ENCODE assay signal across 10 cellular contexts in genomic region chr7:77439572-77439971, GRCh38. TPM values are rescaled to one million over a fixed set of nuclear protein-coding genes. Genes with fewer than 3 reads are reported as not detected.
A peak's percentile ranks its signal among the peaks of the same experiment; 100 is the strongest.
DNase-seq lines count a peak whose midpoint lies in the region; ATAC-seq, FAIRE-seq and TF ChIP-seq lines count a peak whose summit lies in the region.
"Had no signal": no experiment of that assay in that cellular context is flagged by ENCODE, and none has a peak within 500 bp of the region (broad histone marks: within the 10 kb centered on the region; RNA-seq: fewer than 3 reads in every experiment).

No MANE protein-coding gene starts in this region.

- H3K4me1 ChIP-seq in A549: peaks cover 48% of the 10 kb centered on the region
- H3K4me1 ChIP-seq in CD8-positive, alpha-beta memory T cell (ENCODE audit: insufficient read depth, low read length): no peaks in the 10 kb centered on the region

- no peak for TF ChIP-seq EP300 in A549 (IDR thresholded peaks at IDR 0.05)

- H3K4me2 ChIP-seq in A549: peak overlapping the region; percentile 61
- H3K4me2 ChIP-seq: KMS-11 had no signal

- no peak for FAIRE-seq in A549 (lab: Jason Lieb, UNC)

- no peaks in the 10 kb centered on the region for H3K9me3 ChIP-seq in A549
- no peaks in the 10 kb centered on the region for H3K9me3 ChIP-seq in CD8-positive, alpha-beta memory T cell (ENCODE audit: low read length)

- H3K27me3 Mint-ChIP-seq in CD8-positive, alpha-beta memory T cell: peaks cover 0 to 5% of the 10 kb centered on the region in 2 donors

- no peaks in the 10 kb centered on the region for H3K36me3 Mint-ChIP-seq in CD8-positive, alpha-beta memory T cell

- TF ChIP-seq RAD21 in A549 (conservative IDR thresholded peaks at IDR 0.05 in 1 of 2, IDR thresholded peaks at IDR 0.05 in 1 of 2): peak; percentile 92 to 95

- CTCF ChIA-PET in A549 (lab: Yijun Ruan, JAX): interaction anchor here (0.5 to 2.2 kb wide), 49 partner anchors 8 to 326 kb away, joined by 3 to 20 read pairs (median 4); no protein-coding TSS in a partner anchor
- CTCF ChIA-PET in CD8-positive, alpha-beta memory T cell (lab: Charles Lee): no interaction called here

- H3K27ac Mint-ChIP-seq in CD8-positive, alpha-beta memory T cell: no peak overlapping the region

- 26% methylated on average over 5 of the region's 5 CpGs for WGBS in A549 (ENCODE audit: missing lambda C conversion rate)

- TF ChIP-seq CTCF in A549 (IDR thresholded peaks at IDR 0.05): peak; percentile 82

- POLR2A ChIA-PET in A549 (lab: Yijun Ruan, JAX): interaction anchor here (0.7 to 1.5 kb wide), 4 partner anchors 13 to 100 kb away, joined by 3 to 5 read pairs (median 4); partner anchors contain the start of genes GSAP and PTPN12
- POLR2A ChIA-PET in CD8-positive, alpha-beta memory T cell (lab: Charles Lee): no interaction called here

- H3K27ac ChIP-seq in A549: peak overlapping the region; percentile 72 to 84
- no peak overlapping the region for H3K27ac ChIP-seq in CD8-positive, alpha-beta memory T cell (ENCODE audit: low read depth, low read length)
- H3K27ac ChIP-seq: KMS-11 had no signal

- H3K4me1 Mint-ChIP-seq in CD8-positive, alpha-beta memory T cell: peaks cover 0 to 4% (median 0%) of the 10 kb centered on the region in 3 donors

- H3K4me3 Mint-ChIP-seq in CD8-positive, alpha-beta memory T cell: no peak overlapping the region

- H3K9me3 Mint-ChIP-seq in CD8-positive, alpha-beta memory T cell: no peaks in the 10 kb centered on the region

- H3K27me3 ChIP-seq in CD8-positive, alpha-beta memory T cell (ENCODE audit: insufficient read depth, low read length, poor library complexity, severe bottlenecking): no peaks in the 10 kb centered on the region

- no peak for TF ChIP-seq POLR2A in A549 (IDR thresholded peaks at IDR 0.05; ENCODE audit: low read length)

- in situ Hi-C loops in KBM-7 (cut with MboI; ENCODE audit: low pct_unique_long_range_greater_than_20kb, low sequenced_read_pairs): no loop called here

- peak; percentile 99 for ATAC-seq in A549
- ATAC-seq in stimulated activated naive CD8-positive, alpha-beta T cell treated with anti-CD3 and anti-CD28 coated beads, Interleukin-15, Interleukin-2, amounts not matched to agents 100 U/mL and 50 U/mL, for 24 hours: no peak
- ATAC-seq in GM21528 (IDR thresholded peaks at IDR 0.05; ENCODE audit: low FRiP score, unreplicated experiment): no peak
- ATAC-seq in GM21723 (IDR thresholded peaks at IDR 0.05; ENCODE audit: unreplicated experiment): no peak

- DNase-seq in A549 (ENCODE audit: low read depth in 1 of 2, low spot score in 1 of 2) (peak; percentile 51 to 78), KBM-7 (peak; percentile 39), amygdala (lab: John Stamatoyannopoulos, UW) (peak in 44 of 56 donors; percentile 5 to 78 (median 37)), islet precursor cell (peak; percentile 69)
- DNase-seq in stimulated activated naive CD8-positive, alpha-beta T cell treated with anti-CD3 and anti-CD28 coated beads, Interleukin-15, Interleukin-2, amounts not matched to agents 100 U/mL and 50 U/mL, for 24 hours: no peak
- no peak for DNase-seq in CD8-positive, alpha-beta memory T cell
- DNase-seq: central memory CD4-positive, alpha-beta T cell had no signal

- no peaks in the 10 kb centered on the region for H3K36me3 ChIP-seq in CD8-positive, alpha-beta memory T cell (ENCODE audit: insufficient read depth, low read length)

- no peak overlapping the region for H3K4me3 ChIP-seq in A549
- H3K4me3 ChIP-seq in CD8-positive, alpha-beta memory T cell (ENCODE audit: low read length): no peak overlapping the region

TF ChIP-seq in A549, 52 proteins besides CTCF, POLR2A, EP300 and RAD21:
- no peak for TF ChIP-seq CHD2 (IDR thresholded peaks at IDR 0.05; ENCODE audit: low read length, partially characterized antibody)
- peak; percentile 2 for TF ChIP-seq MAFK (IDR thresholded peaks at IDR 0.05; ENCODE audit: partially characterized antibody)
- TF ChIP-seq JUN (IDR thresholded peaks at IDR 0.05): peak in 1 of 2 experiments; percentile 25; a peak in 1 of 5 replicates
- peak; percentile 95 for TF ChIP-seq SMC3 (IDR thresholded peaks at IDR 0.05)

RNA-seq across cellular contexts. Expression of gene GSAP, which starts 23.4 kb away (rescaled TPM):
- polyA plus RNA-seq in A549 (2011; rRNA removed) (18.6 and 22.6 TPM in 2 replicates), A549 (2017; fragmentation: RNase III; extraction: RNeasy Plus Mini Kit Qiagen cat#74134 plus additional on column Dnase treatment) (4.1 to 4.9 TPM (median 4.7 TPM) in 3 replicates)
- polyA plus RNA-seq in A549 (2012; cell fraction: cytosol; rRNA removed): 1.7 and 2.0 TPM in 2 replicates
- polyA plus RNA-seq in A549 (2012; cell fraction: nucleus; rRNA removed): 3.5 and 6.0 TPM in 2 replicates
- 12.5 and 14.1 TPM in 2 replicates for polyA minus RNA-seq in A549 (2011; rRNA and poly(A)+ RNA removed)
- 1 to 10 TPM; 2.0 to 2.9 TPM for total RNA-seq in CD8-positive, alpha-beta memory T cell
- 11.9 TPM for polyA plus RNA-seq in CD8-positive, alpha-beta memory T cell

Comparison
In these comparisons a context has a peak if more than half of its experiments do, and no peak if none do; other contexts are left out.
1. ATAC-seq: peak in A549 (2 of 2); none in stimulated activated naive CD8-positive, alpha-beta T cell treated with anti-CD3 and anti-CD28 coated beads, Interleukin-15, Interleukin-2, amounts not matched to agents 100 U/mL and 50 U/mL, for 24 hours (single experiment), GM21528 (single experiment) and GM21723 (single experiment).
2. DNase-seq: peak in A549 (2 of 2), KBM-7 (single experiment), amygdala (44 of 56) and islet precursor cell (single experiment); none in stimulated activated naive CD8-positive, alpha-beta T cell treated with anti-CD3 and anti-CD28 coated beads, Interleukin-15, Interleukin-2, amounts not matched to agents 100 U/mL and 50 U/mL, for 24 hours (single experiment) and CD8-positive, alpha-beta memory T cell (0 of 5).